8 cellular contexts compared by ENCODE assay signal in genomic region chr4:108036252-108036651, GRCh38. TPM values are rescaled to one million over a fixed set of nuclear protein-coding genes. Genes with fewer than 3 reads are reported as not detected.
DNase-seq lines count a peak whose midpoint lies in the region; ATAC-seq and FAIRE-seq lines count a peak whose summit lies in the region.

No MANE protein-coding gene starts in this region.

- intact Hi-C loops in left colon (cut with DNase I, micrococcal nuclease): no loop called here

- DNase-seq in GM18507 (ENCODE audit: extremely low spot score, insufficient read length, low read depth) (no peak), T-helper 9 cell (peak; percentile 12), left colon (peak in 1 of 2 donors; percentile 33), ACHN (no peak), superior temporal gyrus (ENCODE audit: extremely low spot score) (no peak), NCI-H524 (lab: John Stamatoyannopoulos, UW) (no peak), amniotic stem cell (lab: John Stamatoyannopoulos, UW) (no peak)

- peak; percentile 94 for ATAC-seq in HG02852 (IDR thresholded peaks at IDR 0.05; ENCODE audit: unreplicated experiment)
- peak; percentile 8 for ATAC-seq in left colon

- peak; percentile 62 for FAIRE-seq in GM18507 (lab: Jason Lieb, UNC)

- in situ Hi-C loops in ACHN (cut with HindIII; ENCODE audit: low pct_ligation_motif_present, low pct_unique_long_range_greater_than_20kb, low sequenced_read_pairs): no loop called here

RNA-seq across cellular contexts. Expression of gene HADH, which starts 46.6 kb away (rescaled TPM):
- total RNA-seq in left colon: 100 to 1,000 TPM; 145 to 147 TPM
